In genomic region chr1:19811206-19811851, GRCh38 we compare ENCODE assay signal across 8 cellular contexts. TPM values are rescaled to one million over a fixed set of nuclear protein-coding genes. Genes with fewer than 3 reads are reported as not detected.
DNase-seq lines count a peak whose midpoint lies in the region; ATAC-seq and TF ChIP-seq lines count a peak whose summit lies in the region.

No MANE protein-coding gene starts in this region.

- ATAC-seq in HG03139 (IDR thresholded peaks at IDR 0.05; ENCODE audit: unreplicated experiment) (no peak), HG03097 (IDR thresholded peaks at IDR 0.05; ENCODE audit: low FRiP score, unreplicated experiment) (no peak)

- H3K4me3 ChIP-seq in fibroblast of villous mesenchyme (ENCODE audit: low read depth, low read length) = no peak overlapping the region

- in situ Hi-C loops in G401 (cut with HindIII; ENCODE audit: low sequenced_read_pairs) = no loop called here

- DNase-seq in G401 (ENCODE audit: low spot score) = peak; percentile 11
- peak; percentile 9 to 39 for DNase-seq in NCI-H1930 (lab: John Stamatoyannopoulos, UW)
- peak; percentile 32 for DNase-seq in activated T-cell treated with anti-CD3 and anti-CD28 coated beads for 1 hour (ENCODE audit: low read depth)
- peak; percentile 48 for DNase-seq in fibroblast of villous mesenchyme (ENCODE audit: low read depth)
- peak; percentile 14 to 47 for DNase-seq in stimulated activated CD4-positive, alpha-beta T cell treated with anti-CD3 and anti-CD28 coated beads, Interleukin-12 subunit alpha, Interleukin-12 subunit beta, amount 100 ng/mL, for 24 hours (ENCODE audit: low read depth in 2 of 2)
- no peak for DNase-seq in NCI-H1417 treated with DMSO at 0.1 percent for 48 hours (lab: John Stamatoyannopoulos, UW)

- peak; percentile 67 for TF ChIP-seq CTCF in fibroblast of villous mesenchyme (IDR thresholded peaks at IDR 0.05; ENCODE audit: insufficient read depth, low read depth, low read length)

RNA-seq across cellular contexts. Expression of gene RNF186, which starts 3.8 kb away (rescaled TPM):
- not detected in 2 replicates for total RNA-seq in G401 (2014; rRNA removed; shearing (Covaris generic))
- not detected in 2 replicates for total RNA-seq in fibroblast of villous mesenchyme

RNA-seq across cellular contexts. Expression of gene TMCO4, which starts 11.6 kb away (rescaled TPM):
- total RNA-seq in G401 (2014; rRNA removed; shearing (Covaris generic)) = 10.1 and 12.6 TPM in 2 replicates
- 20.7 and 20.9 TPM in 2 replicates for total RNA-seq in fibroblast of villous mesenchyme
